ENCODE assay signal across 1 cellular context in the genomic region with DNA sequence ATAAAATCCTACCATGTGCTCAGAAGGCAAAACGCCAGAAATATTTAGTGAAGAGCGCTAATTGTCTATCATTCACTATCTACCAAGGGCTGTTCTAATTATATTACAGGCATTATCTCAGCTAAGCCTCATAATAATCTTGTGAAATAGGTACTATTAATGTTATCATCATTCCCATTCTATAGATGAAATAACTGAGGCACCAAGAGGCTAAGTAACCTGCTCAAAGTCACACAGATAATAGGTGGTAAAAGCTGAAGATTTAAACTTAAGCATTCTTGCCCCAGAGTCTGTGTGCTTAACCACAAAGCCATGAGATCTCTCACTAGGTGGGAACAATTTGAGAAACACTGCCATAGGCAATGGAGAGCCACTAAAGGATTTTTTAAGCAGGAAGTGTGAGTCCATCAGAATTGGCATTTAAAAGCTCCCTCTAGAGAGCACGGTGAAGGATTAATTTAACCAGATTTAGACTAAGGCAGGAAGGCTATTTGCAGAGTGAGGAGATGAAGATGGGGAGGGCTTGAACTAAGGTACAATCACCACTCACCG.
TF ChIP-seq lines count a peak whose summit lies in the region.

No MANE protein-coding gene starts in this region.

TF ChIP-seq in HepG2, 621 proteins besides CTCF, POLR2A, EP300 and RAD21:
- TF ChIP-seq ZNF629 (CRISPR knock-in tag; conservative IDR thresholded peaks at IDR 0.05): peak; percentile 68
- TF ChIP-seq, protein P1, sequence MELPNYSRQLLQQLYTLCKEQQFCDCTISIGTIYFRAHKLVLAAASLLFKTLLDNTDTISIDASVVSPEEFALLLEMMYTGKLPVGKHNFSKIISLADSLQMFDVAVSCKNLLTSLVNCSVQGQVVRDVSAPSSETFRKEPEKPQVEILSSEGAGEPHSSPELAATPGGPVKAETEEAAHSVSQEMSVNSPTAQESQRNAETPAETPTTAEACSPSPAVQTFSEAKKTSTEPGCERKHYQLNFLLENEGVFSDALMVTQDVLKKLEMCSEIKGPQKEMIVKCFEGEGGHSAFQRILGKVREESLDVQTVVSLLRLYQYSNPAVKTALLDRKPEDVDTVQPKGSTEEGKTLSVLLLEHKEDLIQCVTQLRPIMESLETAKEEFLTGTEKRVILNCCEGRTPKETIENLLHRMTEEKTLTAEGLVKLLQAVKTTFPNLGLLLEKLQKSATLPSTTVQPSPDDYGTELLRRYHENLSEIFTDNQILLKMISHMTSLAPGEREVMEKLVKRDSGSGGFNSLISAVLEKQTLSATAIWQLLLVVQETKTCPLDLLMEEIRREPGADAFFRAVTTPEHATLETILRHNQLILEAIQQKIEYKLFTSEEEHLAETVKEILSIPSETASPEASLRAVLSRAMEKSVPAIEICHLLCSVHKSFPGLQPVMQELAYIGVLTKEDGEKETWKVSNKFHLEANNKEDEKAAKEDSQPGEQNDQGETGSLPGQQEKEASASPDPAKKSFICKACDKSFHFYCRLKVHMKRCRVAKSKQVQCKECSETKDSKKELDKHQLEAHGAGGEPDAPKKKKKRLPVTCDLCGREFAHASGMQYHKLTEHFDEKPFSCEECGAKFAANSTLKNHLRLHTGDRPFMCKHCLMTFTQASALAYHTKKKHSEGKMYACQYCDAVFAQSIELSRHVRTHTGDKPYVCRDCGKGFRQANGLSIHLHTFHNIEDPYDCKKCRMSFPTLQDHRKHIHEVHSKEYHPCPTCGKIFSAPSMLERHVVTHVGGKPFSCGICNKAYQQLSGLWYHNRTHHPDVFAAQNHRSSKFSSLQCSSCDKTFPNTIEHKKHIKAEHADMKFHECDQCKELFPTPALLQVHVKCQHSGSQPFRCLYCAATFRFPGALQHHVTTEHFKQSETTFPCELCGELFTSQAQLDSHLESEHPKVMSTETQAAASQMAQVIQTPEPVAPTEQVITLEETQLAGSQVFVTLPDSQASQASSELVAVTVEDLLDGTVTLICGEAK (IDR thresholded peaks at IDR 0.05): no peak
- TF ChIP-seq, protein P1 (CRISPR knock-in tag; IDR thresholded peaks at IDR 0.05): no peak
TF ChIP-seq in HepG2: peak in this region for 1.
